ENCODE assay signal across 21 cellular contexts in the genomic region with DNA sequence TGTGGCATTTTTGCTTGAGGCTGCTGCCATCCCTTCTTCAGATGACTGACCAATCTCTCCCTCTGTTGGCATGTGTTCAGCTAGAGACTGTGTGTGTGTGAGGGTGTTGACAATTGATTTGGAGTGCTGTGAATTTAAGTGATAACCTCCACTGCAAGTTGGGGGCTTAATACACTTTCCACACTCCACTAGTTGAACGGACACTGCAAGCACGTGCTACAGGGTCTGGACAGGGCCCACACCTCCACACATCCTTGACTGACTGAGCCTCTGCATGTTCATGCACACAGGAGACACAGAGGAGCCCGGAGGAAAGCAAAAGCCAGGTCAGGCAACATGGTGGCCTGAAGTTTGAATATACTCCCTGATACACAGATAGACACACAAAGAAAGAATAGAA. TPM values are rescaled to one million over a fixed set of nuclear protein-coding genes. Genes with fewer than 3 reads are reported as not detected.
DNase-seq lines count a peak whose midpoint lies in the region; ATAC-seq and TF ChIP-seq lines count a peak whose summit lies in the region.
"Had no signal": no experiment of that assay in that cellular context is flagged by ENCODE, and none has a peak within 500 bp of the region (broad histone marks: within the 10 kb centered on the region; RNA-seq: fewer than 3 reads in every experiment).

No MANE protein-coding gene starts in this region.

- intact Hi-C loops in left ventricle myocardium superior (cut with micrococcal nuclease): no loop called here

- no peak overlapping the region for H3K4me3 Mint-ChIP-seq in progenitor cell of endocrine pancreas (ENCODE audit: low read depth)
- H3K4me3 Mint-ChIP-seq: HFFc6 had no signal

- H3K27ac Mint-ChIP-seq in progenitor cell of endocrine pancreas: peak overlapping the region; percentile 56
- H3K27ac Mint-ChIP-seq: HFFc6 had no signal

- H3K4me1 ChIP-seq in right atrium auricular region: no peaks in the 10 kb centered on the region
- H3K4me1 ChIP-seq in SJCRH30: peaks cover 6% of the 10 kb centered on the region; the same call in 1 of the 2 replicates

- DNase-seq in left ventricle myocardium superior (no peak), right atrium auricular region (ENCODE audit: low spot score) (no peak), astrocyte of the hippocampus (ENCODE audit: low read depth, low spot score) (peak; percentile 4), kidney tubule cell (ENCODE audit: low spot score) (peak; percentile 9), progenitor cell of endocrine pancreas (ENCODE audit: low spot score, unreplicated experiment) (no peak), NCI-H345 (lab: John Stamatoyannopoulos, UW) (no peak), SJCRH30 (no peak), NOMO-1 treated with DMSO at 0.1 percent for 48 hours (lab: John Stamatoyannopoulos, UW; ENCODE audit: unreplicated experiment) (no peak)
- DNase-seq: BE2C; DMS79; H7; HFFc6; KG1; NCI-H1092 treated with DMSO at 0.1 percent for 48 hours; NCI-H1436 treated with DMSO at 0.1 percent for 48 hours; NCI-H2029; NCI-H226; NCI-H524; NCI-H774; NK-92 treated with Interleukin-12 subunit alpha and Interleukin-12 subunit beta, amount 100 ng/mL, for 24 hours had no signal

- H3K9me3 ChIP-seq in right atrium auricular region (no peaks in the 10 kb centered on the region), SJCRH30 (replicated peaks) (no peaks in the 10 kb centered on the region)
- H3K9me3 ChIP-seq: BE2C had no signal

- H3K36me3 ChIP-seq in right atrium auricular region: no peaks in the 10 kb centered on the region
- no peaks in the 10 kb centered on the region for H3K36me3 ChIP-seq in SJCRH30

- H3K9me3 Mint-ChIP-seq in progenitor cell of endocrine pancreas (ENCODE audit: low read depth): peaks cover 9% of the 10 kb centered on the region
- H3K9me3 Mint-ChIP-seq: HFFc6 had no signal

- peaks cover 13% of the 10 kb centered on the region for H3K4me1 Mint-ChIP-seq in progenitor cell of endocrine pancreas (ENCODE audit: low read depth)

- H3K36me3 Mint-ChIP-seq in progenitor cell of endocrine pancreas (ENCODE audit: insufficient read depth): peaks cover 21% of the 10 kb centered on the region

- H3K4me3 ChIP-seq in right atrium auricular region: no peak overlapping the region
- H3K4me3 ChIP-seq in SJCRH30: no peak overlapping the region

- no peaks in the 10 kb centered on the region for H3K27me3 Mint-ChIP-seq in progenitor cell of endocrine pancreas

- TF ChIP-seq CTCF in right atrium auricular region (IDR thresholded peaks at IDR 0.05) (no peak), progenitor cell of endocrine pancreas (IDR thresholded peaks at IDR 0.05; ENCODE audit: unreplicated experiment) (no peak)

- H3K27ac ChIP-seq in right atrium auricular region (no peak overlapping the region), SJCRH30 (no peak overlapping the region)

- peak; percentile 48 for ATAC-seq in left ventricle myocardium superior
- ATAC-seq: Panc1 had no signal

- H3K27me3 ChIP-seq in right atrium auricular region (no peaks in the 10 kb centered on the region), SJCRH30 (no peaks in the 10 kb centered on the region)
- H3K27me3 ChIP-seq: BE2C had no signal

RNA-seq across cellular contexts. Expression of gene BRAF, which starts 51.3 kb away (rescaled TPM):
- total RNA-seq in left ventricle myocardium superior (17.9 TPM), right atrium auricular region (10 to 100 TPM; 23.5 to 29.2 TPM), progenitor cell of endocrine pancreas (60.5 and 64.9 TPM in 2 replicates)
- 21.8 and 26.2 TPM in 2 replicates for total RNA-seq in SJCRH30 (2014; rRNA removed; shearing (Covaris generic))

Comparison
In these comparisons a context has a peak if more than half of its experiments do, and no peak if none do; other contexts are left out.
1. DNase-seq: peak in astrocyte of the hippocampus (single experiment) and kidney tubule cell (single experiment); none in left ventricle myocardium superior (single experiment), right atrium auricular region (single experiment), progenitor cell of endocrine pancreas (single experiment), NCI-H345 (single experiment), SJCRH30 (0 of 2) and NOMO-1 treated with DMSO at 0.1 percent for 48 hours (single experiment).